Comparison of ENCODE assay signal across 10 cellular contexts in the genomic region with DNA sequence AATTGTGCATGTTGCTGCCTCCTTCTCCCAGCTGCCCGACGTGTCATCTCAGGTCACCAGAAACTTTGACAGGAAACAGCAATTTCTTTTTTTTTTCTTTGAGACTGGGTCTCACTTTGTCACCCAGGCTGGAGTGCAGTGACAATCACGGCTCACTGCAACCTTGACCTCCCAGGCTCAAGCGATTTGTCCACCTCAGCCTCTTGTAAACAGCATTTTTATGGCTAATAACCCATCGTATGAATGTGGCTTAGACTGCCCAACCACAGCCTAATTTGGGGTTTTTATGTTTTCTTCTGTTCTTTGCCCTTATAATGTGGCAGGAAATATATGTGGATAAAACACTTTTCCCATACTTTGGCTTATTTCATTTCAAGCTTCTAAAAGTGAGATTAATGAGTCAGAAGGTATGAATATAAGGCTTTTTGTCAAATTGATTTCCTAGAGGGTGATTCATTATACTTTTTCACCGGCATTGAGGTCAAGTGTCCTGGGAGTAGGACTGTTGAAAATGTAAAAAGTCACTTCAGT.
DNase-seq lines count a peak whose midpoint lies in the region; ATAC-seq, FAIRE-seq and TF ChIP-seq lines count a peak whose summit lies in the region.
"Had no signal": no experiment of that assay in that cellular context is flagged by ENCODE, and none has a peak within 500 bp of the region (broad histone marks: within the 10 kb centered on the region; RNA-seq: fewer than 3 reads in every experiment).

No MANE protein-coding gene starts in this region.

- H2AFZ ChIP-seq in SU-DHL-6 (ENCODE audit: low read depth, low read length, severe bottlenecking): no peak overlapping the region

- H4K20me1 ChIP-seq in BLaER1 treated with 17β-estradiol and CSF1 and Interleukin-3, amounts not matched to agents 10 nM and 100 nM: peaks cover 0 to 13% (median 5%) of the 10 kb centered on the region in 11 experiments; a peak in 7 of 22 replicates
- no peaks in the 10 kb centered on the region for H4K20me1 ChIP-seq in SU-DHL-6 (ENCODE audit: low read depth, low read length)

- H3K9ac ChIP-seq in BLaER1 treated with 17β-estradiol and CSF1 and Interleukin-3, amounts not matched to agents 10 nM and 100 nM: peak overlapping the region in 6 of 11 experiments; percentile 4 to 51 (median 26); a peak in 8 of 22 replicates
- H3K9ac ChIP-seq in SU-DHL-6 (ENCODE audit: low read length): peak overlapping the region; percentile 48

- no peak for FAIRE-seq in H54 (lab: Jason Lieb, UNC)

- H3K4me3 ChIP-seq in BLaER1 treated with 17β-estradiol and CSF1 and Interleukin-3, amounts not matched to agents 10 nM and 100 nM: no peak overlapping the region
- H3K4me3 ChIP-seq in SU-DHL-6 (ENCODE audit: insufficient read depth, low read length, poor library complexity, severe bottlenecking): peak overlapping the region; percentile 16

- H3K9me3 ChIP-seq in BLaER1 treated with 17β-estradiol and CSF1 and Interleukin-3, amounts not matched to agents 10 nM and 100 nM (replicated peaks in 1 of 11): no peaks in the 10 kb centered on the region
- H3K9me3 ChIP-seq in SU-DHL-6 (ENCODE audit: insufficient read depth, low read length): no peaks in the 10 kb centered on the region

- H3K4me2 ChIP-seq in BLaER1 treated with 17β-estradiol and CSF1 and Interleukin-3, amounts not matched to agents 10 nM and 100 nM: peak overlapping the region; percentile 38 to 79 (median 69)
- H3K4me2 ChIP-seq in SU-DHL-6 (ENCODE audit: low read depth, low read length, poor library complexity, severe bottlenecking): peak overlapping the region; percentile 55

- DNase-seq in iris pigment epithelial cell (ENCODE audit: low read depth) (peak; percentile 54), H54 (ENCODE audit: insufficient read length, low spot score) (no peak), DMS 273 treated with DMSO at 0.1 percent for 48 hours (lab: John Stamatoyannopoulos, UW) (no peak)
- DNase-seq: GF-D8, left ventricle myocardium superior had no signal

- no peaks in the 10 kb centered on the region for H3K9me2 ChIP-seq in SU-DHL-6 (replicated peaks; ENCODE audit: insufficient read depth, low read length)

- TF ChIP-seq POLR2A in H54 (IDR thresholded peaks at IDR 0.05; ENCODE audit: low read depth, low read length): no peak

- no peaks in the 10 kb centered on the region for H3K27me3 ChIP-seq in BLaER1 treated with 17β-estradiol and CSF1 and Interleukin-3, amounts not matched to agents 10 nM and 100 nM
- H3K27me3 ChIP-seq in SU-DHL-6 (ENCODE audit: low read length): no peaks in the 10 kb centered on the region

- H3F3A ChIP-seq in SU-DHL-6 (ENCODE audit: insufficient read depth): peaks cover 49% of the 10 kb centered on the region

- H3K27ac ChIP-seq in BLaER1 treated with 17β-estradiol and CSF1 and Interleukin-3, amounts not matched to agents 10 nM and 100 nM: peak overlapping the region in 7 of 11 experiments; percentile 8 to 51 (median 24); a peak in 8 of 22 replicates
- peak overlapping the region; percentile 89 for H3K27ac ChIP-seq in SU-DHL-6 (ENCODE audit: low read depth, low read length)

- H3K36me3 ChIP-seq in BLaER1 treated with 17β-estradiol and CSF1 and Interleukin-3, amounts not matched to agents 10 nM and 100 nM: peaks cover 31 to 63% (median 53%) of the 10 kb centered on the region in 11 experiments
- peaks cover 15% of the 10 kb centered on the region; the same call in 1 of the 2 replicates for H3K36me3 ChIP-seq in SU-DHL-6 (ENCODE audit: low read length)

- peak; percentile 48 for ATAC-seq in GM19452 (IDR thresholded peaks at IDR 0.05; ENCODE audit: unreplicated experiment)
- no peak for ATAC-seq in HG03135 (IDR thresholded peaks at IDR 0.05; ENCODE audit: unreplicated experiment)
- no peak for ATAC-seq in HG03378 (IDR thresholded peaks at IDR 0.05; ENCODE audit: unreplicated experiment)
- ATAC-seq: left ventricle myocardium superior had no signal

- TF ChIP-seq CTCF in SU-DHL-6 (IDR thresholded peaks at IDR 0.05; ENCODE audit: insufficient read depth, low read length, poor library complexity, severe bottlenecking): no peak

- H3K4me1 ChIP-seq in BLaER1 treated with 17β-estradiol and CSF1 and Interleukin-3, amounts not matched to agents 10 nM and 100 nM: peaks cover 46 to 57% (median 53%) of the 10 kb centered on the region in 10 experiments

- H3K79me2 ChIP-seq in SU-DHL-6 (ENCODE audit: insufficient read depth, low read length): peaks cover 34% of the 10 kb centered on the region
